Comparison of ENCODE assay signal across 21 cellular contexts in the genomic region with DNA sequence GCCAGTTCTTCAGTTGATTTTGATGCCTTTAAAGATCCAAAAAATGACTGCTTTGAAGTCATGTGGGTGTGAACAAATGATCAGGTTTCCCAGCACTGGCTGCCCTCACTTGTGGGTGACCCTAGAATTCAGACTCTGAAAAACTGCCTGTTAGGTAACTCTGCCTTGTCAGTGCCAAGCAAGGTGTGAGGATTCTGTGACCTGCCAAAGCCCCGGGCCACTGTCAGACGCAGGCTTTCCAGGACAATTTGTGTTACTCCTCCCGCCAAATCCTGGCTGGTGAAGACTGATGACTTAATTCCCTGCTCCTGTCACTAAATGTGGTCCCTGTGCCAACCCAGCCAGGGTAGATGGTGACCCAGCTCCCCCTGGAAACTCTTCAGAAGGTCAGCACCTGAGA.
A peak's percentile ranks its signal among the peaks of the same experiment; 100 is the strongest.
DNase-seq lines count a peak whose midpoint lies in the region; ATAC-seq and TF ChIP-seq lines count a peak whose summit lies in the region.
"Had no signal": no experiment of that assay in that cellular context is flagged by ENCODE, and none has a peak within 500 bp of the region (broad histone marks: within the 10 kb centered on the region; RNA-seq: fewer than 3 reads in every experiment).

No MANE protein-coding gene starts in this region.

- dilution Hi-C loops in mammary epithelial cell (cut with HindIII; ENCODE audit: low sequenced_read_pairs), result no loop called here

- no peaks in the 10 kb centered on the region for H3K4me1 Mint-ChIP-seq in MCF 10A (ENCODE audit: insufficient read depth, unreplicated experiment)
- H3K4me1 Mint-ChIP-seq: CD4-positive, CD25-positive, alpha-beta regulatory T cell had no signal

- DNase-seq in MCF 10A (ENCODE audit: unreplicated experiment) (peak; percentile 43), mammary epithelial cell (no peak), right cardiac atrium (peak; percentile 42 to 76 (median 73)), thyroid gland (peak; percentile 53 to 67), H7 (no peak), AG20443 (ENCODE audit: low spot score) (no peak)
- DNase-seq in activated CD8-positive, alpha-beta memory T cell treated with anti-CD3 and anti-CD28 coated beads, Interleukin-2, amount 50 U/mL, for 4 hours, result no peak
- DNase-seq: BE2C; Caco-2; CD4-positive, CD25-positive, alpha-beta regulatory T cell; NCI-H1105 treated with DMSO at 0.1 percent for 48 hours; NCI-H1694; NCI-H2107; NCI-H226; NCI-H524; PC-9; SJCRH30 had no signal

- intact Hi-C loops in MCF 10A (cut with micrococcal nuclease) (no loop called here), mammary epithelial cell (cut with micrococcal nuclease) (no loop called here), right cardiac atrium (cut with DNase I) (no loop called here), thyroid gland (cut with DNase I) (no loop called here)

- 40% methylated on average over 2 of the region's 3 CpGs for WGBS in mammary epithelial cell (ENCODE audit: low coverage, missing lambda C conversion rate)
- WGBS in gastroesophageal sphincter (ENCODE audit: low coverage in 1 of 2), 2 donors, result no CpG with 5 or more reads among the region's 3 CpGs
- 39% methylated on average over 3 of the region's 3 CpGs for WGBS in right cardiac atrium
- WGBS in thyroid gland, 2 donors, result 36 to 41% methylated on average over 3 of the region's 3 CpGs

- no peak for TF ChIP-seq POLR2A in gastroesophageal sphincter (IDR thresholded peaks at IDR 0.05)
- TF ChIP-seq POLR2A in thyroid gland (IDR thresholded peaks at IDR 0.05), result no peak

- H3K4me1 ChIP-seq in mammary epithelial cell (ENCODE audit: insufficient read depth, low read length), result no peaks in the 10 kb centered on the region
- peaks cover 4 to 26% (median 7%) of the 10 kb centered on the region in 3 donors for H3K4me1 ChIP-seq in gastroesophageal sphincter
- peaks cover 2% of the 10 kb centered on the region for H3K4me1 ChIP-seq in right cardiac atrium (ENCODE audit: control insufficient read depth, insufficient read depth, low read length)
- H3K4me1 ChIP-seq in thyroid gland, result peaks cover 3 to 19% of the 10 kb centered on the region in 2 donors
- H3K4me1 ChIP-seq: BE2C, SJCRH30 had no signal

- H3K9me3 ChIP-seq in mammary epithelial cell (replicated peaks; ENCODE audit: insufficient read depth, low read length) (no peaks in the 10 kb centered on the region), gastroesophageal sphincter (no peaks in the 10 kb centered on the region), right cardiac atrium (ENCODE audit: control insufficient read depth, low read length) (no peaks in the 10 kb centered on the region), thyroid gland (no peaks in the 10 kb centered on the region)
- H3K9me3 ChIP-seq: BE2C, Caco-2, SJCRH30 had no signal

- H3K27ac ChIP-seq in mammary epithelial cell (ENCODE audit: insufficient read depth, low read depth, low read length) (no peak overlapping the region), gastroesophageal sphincter (peak overlapping the region in 3 of 4 donors; percentile 29 to 67 (median 55)), right cardiac atrium (ENCODE audit: low read length) (no peak overlapping the region), thyroid gland (peak overlapping the region in 1 of 3 donors; percentile 30)
- H3K27ac ChIP-seq: 22Rv1, PC-9, RWPE1, SJCRH30 had no signal

- TF ChIP-seq CTCF in MCF 10A (IDR thresholded peaks at IDR 0.05; ENCODE audit: unreplicated experiment) (no peak), mammary epithelial cell (conservative IDR thresholded peaks at IDR 0.05 in 1 of 2, IDR thresholded peaks at IDR 0.05 in 1 of 2; ENCODE audit: extremely low read depth in 1 of 2, insufficient read depth in 1 of 2, low read depth in 1 of 2, low read length in 2 of 2) (no peak), gastroesophageal sphincter (IDR thresholded peaks at IDR 0.05) (no peak), thyroid gland (IDR thresholded peaks at IDR 0.05) (no peak)

- H3K4me3 ChIP-seq in mammary epithelial cell (replicated peaks in 1 of 3; ENCODE audit: insufficient read depth in 1 of 3, low read depth in 2 of 3, low read length in 3 of 3), result no peak overlapping the region
- no peak overlapping the region for H3K4me3 ChIP-seq in gastroesophageal sphincter
- no peak overlapping the region for H3K4me3 ChIP-seq in right cardiac atrium (ENCODE audit: low read length)
- no peak overlapping the region for H3K4me3 ChIP-seq in thyroid gland (replicated peaks in 1 of 3)
- H3K4me3 ChIP-seq in H7 (ENCODE audit: insufficient read depth, low read depth, low read length), result no peak overlapping the region
- H3K4me3 ChIP-seq: K562, PC-9, SJCRH30 had no signal

- H4K20me1 ChIP-seq in mammary epithelial cell (ENCODE audit: insufficient read depth, low read length), result no peaks in the 10 kb centered on the region

- peaks cover 12% of the 10 kb centered on the region for H3K79me2 ChIP-seq in mammary epithelial cell (ENCODE audit: insufficient read depth, low read length)

- CTCF ChIA-PET in MCF 10A (lab: Yijun Ruan, JAX), result interaction anchor here (0.6 kb wide), 1 partner anchor 148 kb away, joined by 3 read pairs; no protein-coding TSS in a partner anchor
- CTCF ChIA-PET in mammary epithelial cell (lab: Charles Lee; ENCODE audit: low non-redundant PET), result no interaction called here

- H3K27me3 ChIP-seq in mammary epithelial cell (ENCODE audit: insufficient read depth, low read length) (no peaks in the 10 kb centered on the region), gastroesophageal sphincter (no peaks in the 10 kb centered on the region), right cardiac atrium (ENCODE audit: control insufficient read depth, insufficient read depth) (no peaks in the 10 kb centered on the region), thyroid gland (no peaks in the 10 kb centered on the region), H7 (ENCODE audit: control insufficient read depth, insufficient read depth, low read length) (no peaks in the 10 kb centered on the region)
- H3K27me3 ChIP-seq: BE2C, SJCRH30 had no signal

- BruUV-seq in MCF 10A (replicated peaks; lab: Mats Ljungman, UMichigan) (no TSS peak), mammary epithelial cell (replicated peaks; lab: Mats Ljungman, UMichigan) (no TSS peak)

- H3K36me3 ChIP-seq in mammary epithelial cell (ENCODE audit: insufficient read depth, low read length) (peaks cover 2% of the 10 kb centered on the region), gastroesophageal sphincter (peaks cover 0 to 34% of the 10 kb centered on the region in 2 donors), thyroid gland (no peaks in the 10 kb centered on the region), H7 (replicated peaks; ENCODE audit: control insufficient read depth, insufficient read depth, low read length) (no peaks in the 10 kb centered on the region)
- H3K36me3 ChIP-seq: BE2C, SJCRH30 had no signal

- H3K27me3 Mint-ChIP-seq in MCF 10A (ENCODE audit: insufficient read depth, unreplicated experiment), result no peaks in the 10 kb centered on the region

- H3K27ac Mint-ChIP-seq in MCF 10A (ENCODE audit: low read depth, unreplicated experiment), result no peak overlapping the region
- H3K27ac Mint-ChIP-seq: CD4-positive, CD25-positive, alpha-beta regulatory T cell had no signal

- ATAC-seq in gastroesophageal sphincter (peak; percentile 34), right cardiac atrium (peak; percentile 89 to 91)
- ATAC-seq: K562 had no signal

- H3K4me2 ChIP-seq in mammary epithelial cell (ENCODE audit: insufficient read depth, low read depth, low read length), result no peak overlapping the region
- H3K4me2 ChIP-seq: PC-9 had no signal

- peaks cover 7% of the 10 kb centered on the region for H3K9me3 Mint-ChIP-seq in MCF 10A (ENCODE audit: unreplicated experiment)

- TF ChIP-seq EP300 in gastroesophageal sphincter (IDR thresholded peaks at IDR 0.05), result no peak

- in situ Hi-C loops in mammary epithelial cell (cut with MboI; ENCODE audit: low sequenced_read_pairs in 2 of 2), result no loop called here

- POLR2A ChIA-PET in MCF 10A (lab: Yijun Ruan, JAX), result no interaction called here

- H3K9ac ChIP-seq in mammary epithelial cell (ENCODE audit: insufficient read depth, low read length), result no peak overlapping the region

- no peak overlapping the region for H3K4me3 Mint-ChIP-seq in MCF 10A (ENCODE audit: unreplicated experiment)

- no peak overlapping the region for H2AFZ ChIP-seq in mammary epithelial cell (ENCODE audit: low read depth, low read length)
- H2AFZ ChIP-seq: PC-9 had no signal

- peaks cover 30% of the 10 kb centered on the region for H3K36me3 Mint-ChIP-seq in MCF 10A (ENCODE audit: insufficient read depth, unreplicated experiment)
- H3K36me3 Mint-ChIP-seq: CD4-positive, CD25-positive, alpha-beta regulatory T cell had no signal

Comparison
In these comparisons a context has a peak if more than half of its experiments do, and no peak if none do; other contexts are left out.
1. DNase-seq: peak in MCF 10A (single experiment), right cardiac atrium (3 of 3) and thyroid gland (2 of 2); none in mammary epithelial cell (single experiment), H7 (single experiment), AG20443 (single experiment) and activated CD8-positive, alpha-beta memory T cell treated with anti-CD3 and anti-CD28 coated beads, Interleukin-2, amount 50 U/mL, for 4 hours (single experiment).
2. H3K27ac ChIP-seq: peak in gastroesophageal sphincter (3 of 4); none in mammary epithelial cell (single experiment) and right cardiac atrium (single experiment).